Comparison of ENCODE assay signal across 16 cellular contexts in the genomic region with DNA sequence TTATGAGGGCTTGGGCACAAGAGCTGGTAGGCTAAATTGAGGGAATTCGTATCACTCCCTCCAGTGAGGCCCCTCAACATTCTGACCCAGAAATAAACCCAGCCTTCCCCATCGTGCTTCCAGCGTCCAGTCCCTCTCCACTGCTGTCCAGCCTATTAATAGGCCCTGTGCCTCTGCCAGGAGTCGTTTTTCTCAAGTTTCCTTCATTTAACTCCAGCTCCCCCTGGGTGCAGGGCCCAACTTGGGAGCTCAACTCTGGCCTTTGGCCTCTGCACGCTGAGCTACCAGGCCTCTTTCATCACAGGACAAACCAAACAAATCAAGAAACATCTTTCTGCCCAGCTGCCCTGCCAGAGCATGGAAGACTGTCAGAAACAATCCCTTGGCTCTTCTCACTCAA. TPM values are rescaled to one million over a fixed set of nuclear protein-coding genes. Genes with fewer than 3 reads are reported as not detected.
DNase-seq lines count a peak whose midpoint lies in the region; ATAC-seq and TF ChIP-seq lines count a peak whose summit lies in the region.
"Had no signal": no experiment of that assay in that cellular context is flagged by ENCODE, and none has a peak within 500 bp of the region (broad histone marks: within the 10 kb centered on the region; RNA-seq: fewer than 3 reads in every experiment).

No MANE protein-coding gene starts in this region.

- H3K9ac ChIP-seq in PC-3 (ENCODE audit: low read length), result no peak overlapping the region

- no TSS peak for BruUV-seq in PC-3 (replicated peaks; lab: Mats Ljungman, UMichigan)

- H3K4me1 ChIP-seq in ovary (ENCODE audit: insufficient read depth) (peaks cover 3% of the 10 kb centered on the region), upper lobe of right lung (peaks cover 29% of the 10 kb centered on the region), PC-3 (ENCODE audit: insufficient read depth, low read length) (peaks cover 29% of the 10 kb centered on the region)

- POLR2A ChIA-PET in PC-3 (lab: Charles Lee; ENCODE audit: unreplicated experiment), result interaction anchor here (1.3 kb wide), 1 partner anchor 9 kb away, joined by 3 read pairs; no protein-coding TSS in a partner anchor

- TF ChIP-seq EP300 in ovary (IDR thresholded peaks at IDR 0.05), result no peak

- peaks cover 36% of the 10 kb centered on the region for H3K79me2 ChIP-seq in PC-3 (ENCODE audit: low read length)

- CTCF ChIA-PET in PC-3 (lab: Charles Lee), result interaction anchor here (0.6 kb wide), 1 partner anchor 9 kb away, joined by 9 read pairs; no protein-coding TSS in a partner anchor

- H3F3A ChIP-seq in PC-3 (ENCODE audit: low read length, unreplicated experiment), result peaks cover 6% of the 10 kb centered on the region

- ATAC-seq in left ventricle myocardium superior (peak; percentile 66), upper lobe of right lung (peak; percentile 37), PC-3 (no peak)
- ATAC-seq: activated T-helper 17 cell treated with anti-CD3 and anti-CD28 coated beads, Interleukin-2, amount 50 U/mL, for 72 hours; effector memory CD8-positive, alpha-beta T cell; GM23338; Panc1 had no signal

- DNase-seq in coronary artery (ENCODE audit: low spot score) (no peak), left ventricle myocardium superior (peak; percentile 57), ovary (peak in 4 of 5 donors; percentile 49 to 64 (median 60)), upper lobe of right lung (peak; percentile 59), EL (no peak), PC-3 (no peak), NCI-H774 (lab: John Stamatoyannopoulos, UW) (no peak)
- DNase-seq: effector memory CD8-positive, alpha-beta T cell; head of caudate nucleus; NCI-H1436; NCI-H510A treated with DMSO at 0.1 percent for 48 hours; stimulated activated CD4-positive, alpha-beta T cell treated with anti-CD3 and anti-CD28 coated beads, Interleukin-1b, Interleukin-23, amount 100 ng/mL, for 48 hours had no signal

- H3K36me3 ChIP-seq in ovary (no peaks in the 10 kb centered on the region), upper lobe of right lung (peaks cover 32% of the 10 kb centered on the region), PC-3 (ENCODE audit: low read depth, low read length) (peaks cover 69% of the 10 kb centered on the region)

- no peaks in the 10 kb centered on the region for H3K9me2 ChIP-seq in PC-3 (replicated peaks; ENCODE audit: low read length)

- H2AFZ ChIP-seq in PC-3 (ENCODE audit: low read length), result no peak overlapping the region
- H2AFZ ChIP-seq: GM23338 had no signal

- H3K27me3 ChIP-seq in ovary (no peaks in the 10 kb centered on the region), upper lobe of right lung (no peaks in the 10 kb centered on the region), PC-3 (ENCODE audit: low read length) (no peaks in the 10 kb centered on the region)

- intact Hi-C loops in left ventricle myocardium superior (cut with micrococcal nuclease) (no loop called here), ovary (cut with DNase I) (no loop called here), upper lobe of right lung (cut with DNase I) (no loop called here), PC-3 (cut with micrococcal nuclease) (no loop called here)

- no peak overlapping the region for H3K4me2 ChIP-seq in PC-3 (ENCODE audit: low read length)
- H3K4me2 ChIP-seq: GM23338 had no signal

- H4K20me1 ChIP-seq in PC-3 (ENCODE audit: low read length), result peaks cover 30% of the 10 kb centered on the region

- H3K4me3 ChIP-seq in coronary artery, result no peak overlapping the region
- H3K4me3 ChIP-seq in ovary, result no peak overlapping the region
- no peak overlapping the region for H3K4me3 ChIP-seq in upper lobe of right lung
- H3K4me3 ChIP-seq in PC-3 (ENCODE audit: low read length), result no peak overlapping the region
- H3K4me3 ChIP-seq: GM23338 had no signal

- TF ChIP-seq POLR2A in ovary (IDR thresholded peaks at IDR 0.05), result no peak

- H3K27ac ChIP-seq in coronary artery, result peak overlapping the region; percentile 52 to 75
- H3K27ac ChIP-seq in ovary, result peak overlapping the region in 1 of 2 donors; percentile 22
- H3K27ac ChIP-seq in upper lobe of right lung, result peak overlapping the region; percentile 42
- H3K27ac ChIP-seq in PC-3 (ENCODE audit: low read length), result no peak overlapping the region

- H3K9me3 ChIP-seq in ovary (no peaks in the 10 kb centered on the region), upper lobe of right lung (no peaks in the 10 kb centered on the region), PC-3 (ENCODE audit: low read length) (no peaks in the 10 kb centered on the region)

- TF ChIP-seq CTCF in coronary artery (IDR thresholded peaks at IDR 0.05) (no peak), ovary (IDR thresholded peaks at IDR 0.05) (no peak), upper lobe of right lung (IDR thresholded peaks at IDR 0.05) (no peak), PC-3 (conservative IDR thresholded peaks at IDR 0.05; ENCODE audit: low read depth, low read length) (no peak)

- WGBS in ovary, 3 donors, result 23 to 33% (median 31%) methylated on average over 5 of the region's 5 CpGs

RNA-seq across cellular contexts. Expression of a gene that starts 10.0 kb away (rescaled TPM):
- total RNA-seq in left ventricle myocardium superior (21.9 TPM), ovary (10 to 100 TPM in 1 of 7 donors, 1 to 10 TPM in 6; 1.5 to 14.5 (median 5.6) TPM), upper lobe of right lung (44.3 TPM), PC-3 (2014; rRNA removed) (82.6 and 85.9 TPM in 2 replicates)
- 10 to 100 TPM in 1 of 2 donors, 1 to 10 TPM in 1; 3.4 to 10.8 TPM for polyA plus RNA-seq in ovary

RNA-seq across cellular contexts. Expression of a gene that starts 23.6 kb away (rescaled TPM):
- total RNA-seq in left ventricle myocardium superior (not detected), ovary (under 1 TPM in 1 of 7 donors, not detected in 6; 0.13 TPM), upper lobe of right lung (0.23 TPM), PC-3 (2014; rRNA removed) (0.29 TPM in 1 of 2 replicates, not detected in the other)
- not detected for polyA plus RNA-seq in ovary
- total RNA-seq: GM23338, osteocyte had no signal

RNA-seq across cellular contexts. Expression of a gene that starts 33.5 kb away (rescaled TPM):
- total RNA-seq in left ventricle myocardium superior (68.1 TPM), ovary (10 to 100 TPM; 27.4 to 65.7 (median 35.2) TPM), upper lobe of right lung (54.0 TPM), PC-3 (2014; rRNA removed) (91.9 and 125 TPM in 2 replicates)
- 100 to 1,000 TPM in 1 of 2 donors, 10 to 100 TPM in 1; 61.3 to 113 TPM for polyA plus RNA-seq in ovary

Comparison
In these comparisons a context has a peak if more than half of its experiments do, and no peak if none do; other contexts are left out.
1. DNase-seq: peak in left ventricle myocardium superior (single experiment), ovary (4 of 5) and upper lobe of right lung (single experiment); none in coronary artery (single experiment), EL (single experiment), PC-3 (single experiment) and NCI-H774 (single experiment).